11 cellular contexts compared by ENCODE assay signal in the genomic region with DNA sequence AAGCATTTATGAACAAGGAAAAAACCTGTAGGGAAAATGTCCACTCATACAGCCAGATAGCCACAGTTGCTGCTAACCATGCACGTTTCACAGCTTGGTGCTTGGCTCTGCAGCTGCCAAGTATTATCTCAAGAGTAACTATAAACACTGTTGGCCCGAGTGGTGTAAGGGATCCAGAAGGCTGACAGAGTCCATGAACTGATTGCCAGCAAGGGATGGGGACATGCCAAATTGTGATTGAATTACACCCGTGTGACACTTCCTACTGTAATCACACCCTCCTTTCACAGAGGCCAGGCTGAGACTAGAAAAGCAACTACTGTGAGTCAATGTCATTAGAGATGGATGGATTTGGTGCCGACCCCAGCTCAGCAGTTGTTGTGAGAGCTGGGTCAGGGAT.
DNase-seq lines count a peak whose midpoint lies in the region; ATAC-seq lines count a peak whose summit lies in the region.
"Had no signal": no experiment of that assay in that cellular context is flagged by ENCODE, and none has a peak within 500 bp of the region (broad histone marks: within the 10 kb centered on the region; RNA-seq: fewer than 3 reads in every experiment).

No MANE protein-coding gene starts in this region.

- no peak overlapping the region for H3K27ac ChIP-seq in mesenchymal stem cell (ENCODE audit: low read length, poor library complexity, severe bottlenecking)
- H3K27ac ChIP-seq: neutrophil had no signal

- no peak overlapping the region for H3K4ac ChIP-seq in mesenchymal stem cell (ENCODE audit: low read depth in 1 of 2, low read length in 2 of 2)

- H3K36me3 ChIP-seq in mesenchymal stem cell (ENCODE audit: control insufficient read depth in 1 of 2, insufficient read depth in 2 of 2, low read depth in 1 of 2, low read length in 2 of 2): no peaks in the 10 kb centered on the region
- H3K36me3 ChIP-seq: neutrophil had no signal

- no peaks in the 10 kb centered on the region for H3K79me1 ChIP-seq in mesenchymal stem cell (replicated peaks; ENCODE audit: low read length, poor library complexity, severe bottlenecking)

- H3K23ac ChIP-seq in mesenchymal stem cell (ENCODE audit: low read length in 2 of 2): no peak overlapping the region

- no peak for ATAC-seq in GM18520 (IDR thresholded peaks at IDR 0.05; ENCODE audit: unreplicated experiment)
- ATAC-seq in HG03378 (IDR thresholded peaks at IDR 0.05; ENCODE audit: unreplicated experiment): no peak
- no peak for ATAC-seq in GM18873 (IDR thresholded peaks at IDR 0.05; ENCODE audit: low FRiP score, unreplicated experiment)
- no peak for ATAC-seq in GM19035 (IDR thresholded peaks at IDR 0.05; ENCODE audit: unreplicated experiment)

- no peaks in the 10 kb centered on the region for H3K9me3 ChIP-seq in mesenchymal stem cell (ENCODE audit: control insufficient read depth, low read length)
- H3K9me3 ChIP-seq: neutrophil had no signal

- H3K9ac ChIP-seq in mesenchymal stem cell (ENCODE audit: low read length): no peak overlapping the region

- H3K18ac ChIP-seq in mesenchymal stem cell (ENCODE audit: low read depth in 1 of 2, low read length in 2 of 2): no peak overlapping the region

- no peak overlapping the region for H2BK12ac ChIP-seq in mesenchymal stem cell (ENCODE audit: low read length in 2 of 2)

- H2BK15ac ChIP-seq in mesenchymal stem cell (ENCODE audit: low read depth, poor library complexity, severe bottlenecking): no peak overlapping the region

- H3K4me1 ChIP-seq in mesenchymal stem cell (ENCODE audit: control insufficient read depth, insufficient read depth, low read depth, low read length): no peaks in the 10 kb centered on the region

- H2BK5ac ChIP-seq in mesenchymal stem cell (ENCODE audit: low read depth, low read length, poor library complexity, severe bottlenecking): no peak overlapping the region

- no peak overlapping the region for H3K14ac ChIP-seq in mesenchymal stem cell (ENCODE audit: low read length in 2 of 2)

- no peak overlapping the region for H3K4me2 ChIP-seq in mesenchymal stem cell (ENCODE audit: low read length, poor library complexity, severe bottlenecking)

- no peak overlapping the region for H4K91ac ChIP-seq in mesenchymal stem cell (ENCODE audit: low read length)

- no peak overlapping the region for H2AFZ ChIP-seq in mesenchymal stem cell (ENCODE audit: low read depth, low read length)

- H3K4me3 ChIP-seq in mesenchymal stem cell (ENCODE audit: insufficient read depth in 1 of 2, low read depth in 1 of 2, low read length in 2 of 2): no peak overlapping the region

- H2BK120ac ChIP-seq in mesenchymal stem cell (ENCODE audit: low read depth, low read length): no peak overlapping the region

- DNase-seq in AG20443 (ENCODE audit: low spot score) (peak; percentile 33), NCI-H2029 treated with DMSO at 0.1 percent for 48 hours (lab: John Stamatoyannopoulos, UW) (peak; percentile 83), cerebellum (ENCODE audit: low spot score) (peak; percentile 13), mesenchymal stem cell (peak; percentile 54)
- DNase-seq: activated CD4-positive, alpha-beta T cell treated with anti-CD3 and anti-CD28 coated beads, Interleukin-2, amount 50 U/mL, for 1 hour; GOT3 had no signal

- no peaks in the 10 kb centered on the region for H3K27me3 ChIP-seq in mesenchymal stem cell (ENCODE audit: control insufficient read depth in 1 of 2, insufficient read depth in 1 of 2, low read length in 2 of 2)
- H3K27me3 ChIP-seq: neutrophil had no signal

- H4K8ac ChIP-seq in mesenchymal stem cell (ENCODE audit: low read length): no peak overlapping the region

- whole genome bisulfite sequencing in mesenchymal stem cell: 30% methylated on average over 3 of the region's 4 CpGs

- no peak overlapping the region for H2AK5ac ChIP-seq in mesenchymal stem cell (ENCODE audit: low read length, severe bottlenecking)

Comparison
In these comparisons a context has a peak if more than half of its experiments do, and no peak if none do; other contexts are left out.
1. DNase-seq: peak in every context shown above with its lines; median percentile 83 in NCI-H2029 treated with DMSO at 0.1 percent for 48 hours; 54 in mesenchymal stem cell; 33 in AG20443; 13 in cerebellum.